ENCODE assay signal across 10 cellular contexts in genomic region chr21:16535100-16535418, GRCh38.
A peak's percentile ranks its signal among the peaks of the same experiment; 100 is the strongest.
DNase-seq lines count a peak whose midpoint lies in the region; ATAC-seq, FAIRE-seq and TF ChIP-seq lines count a peak whose summit lies in the region.
"Had no signal": no experiment of that assay in that cellular context is flagged by ENCODE, and none has a peak within 500 bp of the region (broad histone marks: within the 10 kb centered on the region; RNA-seq: fewer than 3 reads in every experiment).

No MANE protein-coding gene starts in this region.

- no peaks in the 10 kb centered on the region for H3K9me1 ChIP-seq in endothelial cell of umbilical vein (replicated peaks; ENCODE audit: control insufficient read depth, extremely low read depth, insufficient read depth, low read length)

- H2AFZ ChIP-seq in endothelial cell of umbilical vein (ENCODE audit: low read depth, low read length) = no peak overlapping the region

- H3K4me2 ChIP-seq in endothelial cell of umbilical vein (ENCODE audit: insufficient read depth, low read length) = no peak overlapping the region

- peak; percentile 52 for DNase-seq in AG04450 (ENCODE audit: low read depth, low spot score)
- peak; percentile 56 for DNase-seq in NCI-H345 (lab: John Stamatoyannopoulos, UW)
- peak; percentile 61 for DNase-seq in endothelial cell of umbilical vein (ENCODE audit: low read depth, low spot score)
- no peak for DNase-seq in CD8-positive, alpha-beta T cell
- no peak for DNase-seq in iPS-NIHi7 (ENCODE audit: extremely low spot score)
- no peak for DNase-seq in stimulated activated naive B cell treated with anti-CD40 and anti-IgM and Interleukin-4, amounts not matched to agents 10 μg/mL and 1 μg/mL and 100 μg/mL, for 72 hours
- DNase-seq: DND-41 had no signal

- CTCF ChIA-PET in AG04450 (lab: Charles Lee) (no interaction called here), endothelial cell of umbilical vein (lab: Charles Lee) (no interaction called here)
- CTCF ChIA-PET in CD8-positive, alpha-beta T cell (lab: Charles Lee) = no interaction called here

- TF ChIP-seq POLR2A in endothelial cell of umbilical vein (IDR thresholded peaks at IDR 0.05; ENCODE audit: low read depth, low read length) = no peak

- H3K9me3 Mint-ChIP-seq in CD8-positive, alpha-beta T cell = peaks cover 10% of the 10 kb centered on the region
- H3K9me3 Mint-ChIP-seq in stimulated activated naive B cell treated with anti-CD40 and anti-IgM and Interleukin-4, amounts not matched to agents 10 μg/mL and 1 μg/mL and 100 μg/mL, for 72 hours = peaks cover 1 to 5% of the 10 kb centered on the region in 2 donors
- H3K9me3 Mint-ChIP-seq: activated T-helper 17 cell treated with anti-CD3 and anti-CD28 coated beads, Interleukin-2, amount 50 U/mL, for 72 hours had no signal

- no peak for ATAC-seq in CD8-positive, alpha-beta T cell
- ATAC-seq in stimulated activated naive B cell treated with anti-CD40 and anti-IgM and Interleukin-4, amounts not matched to agents 10 μg/mL and 1 μg/mL and 100 μg/mL, for 72 hours (replicated peaks) = no peak
- ATAC-seq in HG02678 (IDR thresholded peaks at IDR 0.05; ENCODE audit: unreplicated experiment) = no peak
- ATAC-seq: activated T-helper 17 cell treated with anti-CD3 and anti-CD28 coated beads, Interleukin-2, amount 50 U/mL, for 72 hours had no signal

- no peak overlapping the region for H3K4me3 Mint-ChIP-seq in CD8-positive, alpha-beta T cell
- H3K4me3 Mint-ChIP-seq in stimulated activated naive B cell treated with anti-CD40 and anti-IgM and Interleukin-4, amounts not matched to agents 10 μg/mL and 1 μg/mL and 100 μg/mL, for 72 hours = no peak overlapping the region
- H3K4me3 Mint-ChIP-seq: activated T-helper 17 cell treated with anti-CD3 and anti-CD28 coated beads, Interleukin-2, amount 50 U/mL, for 72 hours had no signal

- dilution Hi-C loops in endothelial cell of umbilical vein (cut with MboI; ENCODE audit: extremely low pct_ligation_motif_present, low sequenced_read_pairs) = no loop called here

- H3K79me2 ChIP-seq in endothelial cell of umbilical vein (ENCODE audit: control insufficient read depth, insufficient read depth, low read length) = peaks cover 22% of the 10 kb centered on the region

- H3K4me1 Mint-ChIP-seq in CD8-positive, alpha-beta T cell (ENCODE audit: low read depth) = no peaks in the 10 kb centered on the region
- no peaks in the 10 kb centered on the region for H3K4me1 Mint-ChIP-seq in stimulated activated naive B cell treated with anti-CD40 and anti-IgM and Interleukin-4, amounts not matched to agents 10 μg/mL and 1 μg/mL and 100 μg/mL, for 72 hours
- H3K4me1 Mint-ChIP-seq: activated T-helper 17 cell treated with anti-CD3 and anti-CD28 coated beads, Interleukin-2, amount 50 U/mL, for 72 hours had no signal

- H3K4me3 ChIP-seq in AG04450 (ENCODE audit: low read depth, low read length) (peak overlapping the region; percentile 49), endothelial cell of umbilical vein (replicated peaks in 1 of 3; ENCODE audit: insufficient read depth in 1 of 3, low read depth in 1 of 3, low read length in 3 of 3) (no peak overlapping the region), muscle layer of duodenum (ENCODE audit: low read depth in 1 of 2, low read length in 2 of 2) (peak overlapping the region; percentile 44 to 57)
- no peak overlapping the region for H3K4me3 ChIP-seq in CD8-positive, alpha-beta T cell (ENCODE audit: low read depth, low read length)

- H3K4me1 ChIP-seq in endothelial cell of umbilical vein (ENCODE audit: control insufficient read depth, extremely low read depth, insufficient read depth, low read length) (peaks cover 56% of the 10 kb centered on the region), muscle layer of duodenum (ENCODE audit: control insufficient read depth in 1 of 2, insufficient read depth in 2 of 2, low read length in 2 of 2) (peaks cover 0 to 11% of the 10 kb centered on the region in 2 donors)
- H3K4me1 ChIP-seq in CD8-positive, alpha-beta T cell (ENCODE audit: insufficient read depth, low read length) = no peaks in the 10 kb centered on the region

- FAIRE-seq in endothelial cell of umbilical vein (lab: Jason Lieb, UNC) = no peak

- H4K20me1 ChIP-seq in endothelial cell of umbilical vein (replicated peaks; ENCODE audit: control insufficient read depth, extremely low read depth, insufficient read depth, low read length) = no peaks in the 10 kb centered on the region

- no peak overlapping the region for H3K9ac ChIP-seq in endothelial cell of umbilical vein (replicated peaks; ENCODE audit: extremely low read depth, insufficient read depth, low read length)

- no peaks in the 10 kb centered on the region for H3K27me3 ChIP-seq in AG04450 (ENCODE audit: control insufficient read depth, insufficient read depth, low read length)
- no peaks in the 10 kb centered on the region for H3K27me3 ChIP-seq in endothelial cell of umbilical vein (ENCODE audit: control insufficient read depth in 2 of 2, insufficient read depth in 2 of 2, low read length in 2 of 2)
- no peaks in the 10 kb centered on the region for H3K27me3 ChIP-seq in muscle layer of duodenum (ENCODE audit: low read depth, low read length)
- H3K27me3 ChIP-seq in CD8-positive, alpha-beta T cell (ENCODE audit: insufficient read depth, low read length) = no peaks in the 10 kb centered on the region

- no peaks in the 10 kb centered on the region for H3K36me3 ChIP-seq in endothelial cell of umbilical vein (ENCODE audit: control insufficient read depth in 2 of 2, extremely low read depth in 1 of 2, insufficient read depth in 2 of 2, low read length in 2 of 2)
- no peaks in the 10 kb centered on the region for H3K36me3 ChIP-seq in muscle layer of duodenum (ENCODE audit: control insufficient read depth in 1 of 2, insufficient read depth in 2 of 2, low read length in 2 of 2)
- H3K36me3 ChIP-seq in CD8-positive, alpha-beta T cell (ENCODE audit: insufficient read depth, low read length) = no peaks in the 10 kb centered on the region

- H3K27ac Mint-ChIP-seq in CD8-positive, alpha-beta T cell = no peak overlapping the region
- no peak overlapping the region for H3K27ac Mint-ChIP-seq in stimulated activated naive B cell treated with anti-CD40 and anti-IgM and Interleukin-4, amounts not matched to agents 10 μg/mL and 1 μg/mL and 100 μg/mL, for 72 hours
- H3K27ac Mint-ChIP-seq: activated T-helper 17 cell treated with anti-CD3 and anti-CD28 coated beads, Interleukin-2, amount 50 U/mL, for 72 hours had no signal

- H3K27ac ChIP-seq in AG04450 (ENCODE audit: low read depth, low read length) = no peak overlapping the region
- no peak overlapping the region for H3K27ac ChIP-seq in endothelial cell of umbilical vein (ENCODE audit: insufficient read depth, low read depth, low read length)
- peak overlapping the region; percentile 70 for H3K27ac ChIP-seq in muscle layer of duodenum (ENCODE audit: low read length)
- no peak overlapping the region for H3K27ac ChIP-seq in CD8-positive, alpha-beta T cell (ENCODE audit: low read depth, low read length)

- no peaks in the 10 kb centered on the region for H3K36me3 Mint-ChIP-seq in CD8-positive, alpha-beta T cell
- H3K36me3 Mint-ChIP-seq in stimulated activated naive B cell treated with anti-CD40 and anti-IgM and Interleukin-4, amounts not matched to agents 10 μg/mL and 1 μg/mL and 100 μg/mL, for 72 hours = no peaks in the 10 kb centered on the region

- H3K27me3 Mint-ChIP-seq in CD8-positive, alpha-beta T cell (ENCODE audit: low read depth) = no peaks in the 10 kb centered on the region
- H3K27me3 Mint-ChIP-seq in stimulated activated naive B cell treated with anti-CD40 and anti-IgM and Interleukin-4, amounts not matched to agents 10 μg/mL and 1 μg/mL and 100 μg/mL, for 72 hours = no peaks in the 10 kb centered on the region
- H3K27me3 Mint-ChIP-seq: activated T-helper 17 cell treated with anti-CD3 and anti-CD28 coated beads, Interleukin-2, amount 50 U/mL, for 72 hours had no signal

- H3K9me3 ChIP-seq in AG04450 (ENCODE audit: control insufficient read depth, insufficient read depth, low read length) (no peaks in the 10 kb centered on the region), endothelial cell of umbilical vein (replicated peaks; ENCODE audit: control insufficient read depth, insufficient read depth, low read length) (no peaks in the 10 kb centered on the region), muscle layer of duodenum (ENCODE audit: control insufficient read depth in 1 of 2, low read length in 2 of 2) (peaks cover 0 to 3% of the 10 kb centered on the region in 2 donors)
- H3K9me3 ChIP-seq in CD8-positive, alpha-beta T cell (ENCODE audit: low read length) = no peaks in the 10 kb centered on the region

- TF ChIP-seq CTCF in AG04450 (IDR thresholded peaks at IDR 0.05; ENCODE audit: low read depth, low read length) (no peak), endothelial cell of umbilical vein (IDR thresholded peaks at IDR 0.05; ENCODE audit: extremely low read depth in 1 of 2, insufficient read depth in 1 of 2, low read depth in 1 of 2, low read length in 2 of 2) (no peak)
- no peak for TF ChIP-seq CTCF in CD8-positive, alpha-beta T cell (IDR thresholded peaks at IDR 0.05)

- intact Hi-C loops in endothelial cell of umbilical vein (cut with micrococcal nuclease) = loop anchor here (10.0 kb wide), 1 partner anchor 420 kb away; no protein-coding TSS in a partner anchor
- intact Hi-C loops in CD8-positive, alpha-beta T cell (cut with DNase I, micrococcal nuclease) = no loop called here

- POLR2A ChIA-PET in AG04450 (lab: Yijun Ruan, JAX) (interaction anchor here (1.3 kb wide), 1 partner anchor 116 kb away, joined by 3 read pairs; no protein-coding TSS in a partner anchor), endothelial cell of umbilical vein (lab: Charles Lee) (no interaction called here)
- POLR2A ChIA-PET in CD8-positive, alpha-beta T cell (lab: Charles Lee) = no interaction called here

- no TSS peak for BruUV-seq in endothelial cell of umbilical vein (replicated peaks; lab: Mats Ljungman, UMichigan)

TF ChIP-seq in endothelial cell of umbilical vein, 7 proteins besides CTCF, POLR2A, EP300 and RAD21:
- no peak for TF ChIP-seq JUN (IDR thresholded peaks at IDR 0.05; ENCODE audit: borderline replicate concordance, insufficient read depth, insufficient read length, low read depth)
- TF ChIP-seq MAX (IDR thresholded peaks at IDR 0.05; ENCODE audit: insufficient read depth, insufficient read length) = no peak
- no peak for TF ChIP-seq POLR2AphosphoS5 (IDR thresholded peaks at IDR 0.05; ENCODE audit: insufficient read depth, low read depth, low read length)
- TF ChIP-seq EZH2 (IDR thresholded peaks at IDR 0.05; ENCODE audit: borderline replicate concordance, low read depth, low read length, severe bottlenecking) = no peak
- no peak for TF ChIP-seq MYC (IDR thresholded peaks at IDR 0.05; ENCODE audit: low read depth, low read length)
- TF ChIP-seq FOS (IDR thresholded peaks at IDR 0.05; ENCODE audit: borderline replicate concordance, insufficient read depth, low read length) = no peak

Comparison
In these comparisons a context has a peak if more than half of its experiments do, and no peak if none do; other contexts are left out.
1. DNase-seq: peak in AG04450 (single experiment), NCI-H345 (single experiment) and endothelial cell of umbilical vein (single experiment); none in CD8-positive, alpha-beta T cell (0 of 7), iPS-NIHi7 (single experiment) and stimulated activated naive B cell treated with anti-CD40 and anti-IgM and Interleukin-4, amounts not matched to agents 10 μg/mL and 1 μg/mL and 100 μg/mL, for 72 hours (single experiment).
2. H3K4me3 ChIP-seq: peak in AG04450 (single experiment) and muscle layer of duodenum (2 of 2); none in endothelial cell of umbilical vein (0 of 3) and CD8-positive, alpha-beta T cell (single experiment).